In genomic region chrX:140165849-140166248, GRCh38 we compare ENCODE assay signal across 3 cellular contexts.
"Had no signal": no experiment of that assay in that cellular context is flagged by ENCODE, and none has a peak within 500 bp of the region (broad histone marks: within the 10 kb centered on the region; RNA-seq: fewer than 3 reads in every experiment).

No MANE protein-coding gene starts in this region.

- DNase-seq: GDM1, GF-D8 had no signal

- ATAC-seq: GM12878 had no signal

- H3K4me3 ChIP-seq: GM12878 had no signal
